ENCODE assay signal across 10 cellular contexts in genomic region chr3:25007974-25008658, GRCh38.
DNase-seq lines count a peak whose midpoint lies in the region; ATAC-seq and TF ChIP-seq lines count a peak whose summit lies in the region.
"Had no signal": no experiment of that assay in that cellular context is flagged by ENCODE, and none has a peak within 500 bp of the region (broad histone marks: within the 10 kb centered on the region; RNA-seq: fewer than 3 reads in every experiment).

No MANE protein-coding gene starts in this region.

- DNase-seq in DMS79 treated with DMSO at 0.1 percent for 48 hours (lab: John Stamatoyannopoulos, UW) (peak; percentile 10), DMS79 (lab: John Stamatoyannopoulos, UW) (no peak), dedifferentiated amniotic fluid mesenchymal stem cell (ENCODE audit: extremely low spot score) (peak; percentile 29), thyroid gland (peak; percentile 18 to 24), SW 1271 (lab: John Stamatoyannopoulos, UW) (no peak), COLO829 (ENCODE audit: low spot score) (no peak)
- DNase-seq in activated CD8-positive, alpha-beta memory T cell treated with anti-CD3 and anti-CD28 coated beads, Interleukin-2, amount 50 U/mL, for 4 hours = no peak

- intact Hi-C loops in thyroid gland (cut with DNase I) = no loop called here

- H3K27ac ChIP-seq in thyroid gland = no peak overlapping the region
- H3K27ac ChIP-seq: 22Rv1 had no signal

- peak; percentile 89 for ATAC-seq in HG03103 (IDR thresholded peaks at IDR 0.05; ENCODE audit: low read depth, unreplicated experiment)

- H3K27me3 ChIP-seq in thyroid gland = no peaks in the 10 kb centered on the region

- peaks cover 9 to 14% of the 10 kb centered on the region in 2 donors for H3K4me1 ChIP-seq in thyroid gland

- no peaks in the 10 kb centered on the region for H3K9me3 ChIP-seq in thyroid gland
- H3K9me3 ChIP-seq: HAP-1 had no signal

- no peak for TF ChIP-seq POLR2A in thyroid gland (IDR thresholded peaks at IDR 0.05)

- no peak for TF ChIP-seq CTCF in thyroid gland (IDR thresholded peaks at IDR 0.05)

- no peaks in the 10 kb centered on the region for H3K36me3 ChIP-seq in thyroid gland
- H3K36me3 ChIP-seq: HAP-1 had no signal

- 16 to 33% methylated on average over 2 of the region's 2 CpGs for WGBS in thyroid gland, 2 donors

- no peak overlapping the region for H3K4me3 ChIP-seq in thyroid gland (replicated peaks in 1 of 3)
- H3K4me3 ChIP-seq: HAP-1 had no signal

Comparison
In these comparisons a context has a peak if more than half of its experiments do, and no peak if none do; other contexts are left out.
1. DNase-seq: peak in DMS79 treated with DMSO at 0.1 percent for 48 hours (single experiment), dedifferentiated amniotic fluid mesenchymal stem cell (single experiment) and thyroid gland (2 of 2); none in DMS79 (single experiment), SW 1271 (0 of 2), activated CD8-positive, alpha-beta memory T cell treated with anti-CD3 and anti-CD28 coated beads, Interleukin-2, amount 50 U/mL, for 4 hours (single experiment) and COLO829 (single experiment).